In genomic region chr1:207007352-207008033, GRCh38 we compare ENCODE assay signal across 1 cellular context.
A peak's percentile ranks its signal among the peaks of the same experiment; 100 is the strongest.
TF ChIP-seq lines count a peak whose summit lies in the region.

No MANE protein-coding gene starts in this region.

TF ChIP-seq in HepG2, 621 proteins besides CTCF, POLR2A, EP300 and RAD21 (continued from another document and continues in another):
- TF ChIP-seq HMG20A (CRISPR knock-in tag; IDR thresholded peaks at IDR 0.05; ENCODE audit: borderline replicate concordance) (peak; percentile 51; the same call in 1 of the 2 replicates), ZNF775 (CRISPR knock-in tag; IDR thresholded peaks at IDR 0.05; ENCODE audit: borderline replicate concordance) (no peak), NFYC (CRISPR knock-in tag; IDR thresholded peaks at IDR 0.05) (no peak), RFXAP (CRISPR knock-in tag; IDR thresholded peaks at IDR 0.05; ENCODE audit: borderline replicate concordance) (no peak), NKX3-1 (CRISPR knock-in tag; IDR thresholded peaks at IDR 0.05) (no peak), ISX (CRISPR knock-in tag; conservative IDR thresholded peaks at IDR 0.05) (no peak), ISL2 (CRISPR knock-in tag; IDR thresholded peaks at IDR 0.05) (no peak), MIER3 (CRISPR knock-in tag; IDR thresholded peaks at IDR 0.05; ENCODE audit: borderline replicate concordance) (no peak), MLX (CRISPR knock-in tag; IDR thresholded peaks at IDR 0.05) (no peak), ARID5B (CRISPR knock-in tag; IDR thresholded peaks at IDR 0.05) (peak; percentile 64), DDIT3 (CRISPR knock-in tag; IDR thresholded peaks at IDR 0.05) (no peak), ZNF234 (CRISPR knock-in tag; conservative IDR thresholded peaks at IDR 0.05) (no peak), POGK (CRISPR knock-in tag; conservative IDR thresholded peaks at IDR 0.05) (no peak), ARID3A (IDR thresholded peaks at IDR 0.05; ENCODE audit: low read depth, low read length) (peak; percentile 65), HDAC6 (IDR thresholded peaks at IDR 0.05; ENCODE audit: low read depth, low read length) (no peak), GZF1 (CRISPR knock-in tag; IDR thresholded peaks at IDR 0.05) (no peak), ZNF280D (CRISPR knock-in tag; IDR thresholded peaks at IDR 0.05) (no peak), ZBTB25 (CRISPR knock-in tag; IDR thresholded peaks at IDR 0.05) (no peak), ZNF747 (CRISPR knock-in tag; IDR thresholded peaks at IDR 0.05; ENCODE audit: borderline replicate concordance) (no peak), ARNTL (CRISPR knock-in tag; IDR thresholded peaks at IDR 0.05) (no peak), KLF11 (CRISPR knock-in tag; IDR thresholded peaks at IDR 0.05) (no peak), EHMT2 (IDR thresholded peaks at IDR 0.05; ENCODE audit: borderline replicate concordance, low read depth, low read length) (peak; percentile 58; the same call in 1 of the 2 replicates), ZNF687 (CRISPR knock-in tag; IDR thresholded peaks at IDR 0.05) (no peak), ZNF644 (CRISPR knock-in tag; IDR thresholded peaks at IDR 0.05; ENCODE audit: low read depth) (peak; percentile 41; the same call in 1 of the 2 replicates), BRCA1 (CRISPR knock-in tag; IDR thresholded peaks at IDR 0.05) (no peak), ZFP1 (CRISPR knock-in tag; IDR thresholded peaks at IDR 0.05) (no peak), ZNF136 (CRISPR knock-in tag; IDR thresholded peaks at IDR 0.05; ENCODE audit: low read depth) (no peak), ZNF720 (CRISPR knock-in tag; IDR thresholded peaks at IDR 0.05) (no peak), ZNF264 (CRISPR knock-in tag; IDR thresholded peaks at IDR 0.05) (no peak), KAT7 (CRISPR knock-in tag; IDR thresholded peaks at IDR 0.05; ENCODE audit: borderline replicate concordance) (no peak), ZKSCAN1 (IDR thresholded peaks at IDR 0.05; ENCODE audit: low read length) (no peak), RCOR2 (CRISPR knock-in tag; IDR thresholded peaks at IDR 0.05) (no peak), KLF6 (CRISPR knock-in tag; IDR thresholded peaks at IDR 0.05) (no peak), ARID2 (CRISPR knock-in tag; IDR thresholded peaks at IDR 0.05; ENCODE audit: borderline replicate concordance) (no peak), DRAP1 (CRISPR knock-in tag; IDR thresholded peaks at IDR 0.05) (peak; percentile 27; the same call in 1 of the 2 replicates), ZNF878 (CRISPR knock-in tag; IDR thresholded peaks at IDR 0.05) (no peak), HNRNPUL1 (IDR thresholded peaks at IDR 0.05; ENCODE audit: low read depth, low read length) (no peak), PATZ1 (CRISPR knock-in tag; IDR thresholded peaks at IDR 0.05) (peak; percentile 9; the same call in 1 of the 2 replicates), SNRNP70 (IDR thresholded peaks at IDR 0.05; ENCODE audit: low read depth, low read length) (no peak), ZBTB8A (CRISPR knock-in tag; IDR thresholded peaks at IDR 0.05; ENCODE audit: borderline replicate concordance, low read depth) (no peak), TIGD3 (CRISPR knock-in tag; IDR thresholded peaks at IDR 0.05; ENCODE audit: borderline replicate concordance) (no peak), GATAD2A (CRISPR knock-in tag; IDR thresholded peaks at IDR 0.05) (peak; percentile 36; the same call in 1 of the 2 replicates), ZNF564 (CRISPR knock-in tag; IDR thresholded peaks at IDR 0.05) (no peak)
